In the genomic region with DNA sequence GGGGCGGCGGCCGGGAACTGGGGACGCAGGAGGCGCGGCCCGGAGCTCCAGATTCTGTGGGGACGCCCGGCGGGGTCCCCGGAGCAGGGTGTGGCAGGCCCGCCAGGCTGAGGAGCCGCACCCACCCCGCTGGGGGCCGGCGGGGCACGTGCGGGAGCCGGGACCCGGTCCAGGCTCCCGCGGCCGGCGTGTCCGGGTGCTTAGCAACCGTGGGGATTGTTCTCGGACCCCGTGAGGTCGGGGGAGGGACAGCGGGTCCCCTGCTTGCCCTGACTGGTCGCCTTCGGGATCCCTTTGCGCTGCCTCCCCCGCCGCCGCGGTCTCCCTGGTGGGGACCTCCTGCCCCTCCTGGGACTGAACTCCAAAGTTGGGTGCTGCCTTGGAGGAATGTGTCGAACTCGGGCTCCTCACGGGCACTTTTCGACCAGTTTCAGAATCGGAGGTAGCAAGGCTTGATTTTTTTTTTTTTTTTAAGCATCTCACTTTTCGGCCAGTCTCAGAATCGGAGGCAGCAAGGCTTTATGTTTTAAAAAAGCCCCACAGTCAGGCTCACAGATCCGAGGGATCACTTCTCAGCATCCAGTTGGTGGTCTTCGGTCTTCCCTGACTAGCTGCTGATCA, we compare ENCODE assay signal across 8 cellular contexts. TPM values are rescaled to one million over a fixed set of nuclear protein-coding genes. Genes with fewer than 3 reads are reported as not detected.
DNase-seq lines count a peak whose midpoint lies in the region; ATAC-seq and TF ChIP-seq lines count a peak whose summit lies in the region.

No MANE protein-coding gene starts in this region.

- H3K9me2 ChIP-seq in GM23338 (ENCODE audit: insufficient read depth) = no peaks in the 10 kb centered on the region

- H3K4me2 ChIP-seq in GM23338 = peak overlapping the region; percentile 93

- H3K9me3 ChIP-seq in effector memory CD4-positive, alpha-beta T cell (ENCODE audit: control insufficient read depth, low read length) = no peaks in the 10 kb centered on the region

- ATAC-seq in GM23338 = peak; percentile 37

- peak overlapping the region; percentile 97 for H2AFZ ChIP-seq in GM23338

- H3K27me3 ChIP-seq in GM23338 (ENCODE audit: insufficient read depth) = no peaks in the 10 kb centered on the region
- H3K27me3 ChIP-seq in effector memory CD4-positive, alpha-beta T cell (replicated peaks; ENCODE audit: control insufficient read depth, insufficient read depth, low read length, poor library complexity, severe bottlenecking) = no peaks in the 10 kb centered on the region

- H4K20me1 ChIP-seq in GM23338 (replicated peaks; ENCODE audit: insufficient read depth) = no peaks in the 10 kb centered on the region

- H3K27me3 Mint-ChIP-seq in GM23338 (ENCODE audit: insufficient read depth, low read depth, poor library complexity) = peaks cover 12% of the 10 kb centered on the region

- H3K27ac Mint-ChIP-seq in GM23338 = no peak overlapping the region

- no peaks in the 10 kb centered on the region for H3K36me3 ChIP-seq in GM23338 (ENCODE audit: insufficient read depth)
- peaks cover 4% of the 10 kb centered on the region for H3K36me3 ChIP-seq in effector memory CD4-positive, alpha-beta T cell (ENCODE audit: control insufficient read depth, insufficient read depth, low read length)

- H3F3A ChIP-seq in GM23338 (replicated peaks; ENCODE audit: low read depth) = peaks cover 16% of the 10 kb centered on the region; the same call in 1 of the 2 replicates

- 0 out of 2 replicates have a peak, but pooled peaks cover 6% of the 10 kb centered on the region for H3K79me2 ChIP-seq in GM23338 (replicated peaks; ENCODE audit: insufficient read depth)

- H3K36me3 Mint-ChIP-seq in GM23338 (ENCODE audit: low read depth) = peaks cover 3% of the 10 kb centered on the region; the same call in 1 of the 3 replicates

- DNase-seq in DMS153 treated with DMSO at 0.1 percent for 48 hours (lab: John Stamatoyannopoulos, UW; ENCODE audit: unreplicated experiment) = peak; percentile 5
- DNase-seq in DMS153 (lab: John Stamatoyannopoulos, UW) = no peak
- peak; percentile 67 for DNase-seq in GM23338 (ENCODE audit: low spot score)
- DNase-seq in Kasumi-1 (lab: John Stamatoyannopoulos, UW) = peak; percentile 25 to 48
- DNase-seq in activated CD4-positive, alpha-beta T cell treated with anti-CD3 and anti-CD28 coated beads for 4 hours = peak; percentile 19 to 32
- DNase-seq in effector memory CD4-positive, alpha-beta T cell = peak in 2 of 3 donors; percentile 4 to 27
- peak; percentile 65 for DNase-seq in medulla oblongata (ENCODE audit: extremely low spot score)
- peak; percentile 3 to 5 for DNase-seq in stimulated activated CD8-positive, alpha-beta memory T cell treated with anti-CD3 and anti-CD28 coated beads, Interleukin-7, amount 100 ng/mL, for 1 hour (ENCODE audit: low read depth in 2 of 2)

- H3K4me3 Mint-ChIP-seq in GM23338 = peak overlapping the region; percentile 83

- peak overlapping the region; percentile 86 for H3K27ac ChIP-seq in GM23338 (ENCODE audit: low read depth)
- H3K27ac ChIP-seq in effector memory CD4-positive, alpha-beta T cell (ENCODE audit: insufficient read depth, low read length, poor library complexity, severe bottlenecking) = peak overlapping the region; percentile 81

- H3K4me3 ChIP-seq in GM23338 = peak overlapping the region; percentile 94
- H3K4me3 ChIP-seq in effector memory CD4-positive, alpha-beta T cell (ENCODE audit: insufficient read depth, low read depth, low read length, poor library complexity, severe bottlenecking) = peak overlapping the region; percentile 72

- no peaks in the 10 kb centered on the region for H3K9me3 Mint-ChIP-seq in GM23338

- peaks cover 10% of the 10 kb centered on the region for H3K4me1 Mint-ChIP-seq in GM23338

- H3K4me1 ChIP-seq in GM23338 (ENCODE audit: insufficient read depth) = peaks cover 17% of the 10 kb centered on the region; the same call in 1 of the 2 replicates
- peaks cover 17% of the 10 kb centered on the region for H3K4me1 ChIP-seq in effector memory CD4-positive, alpha-beta T cell (ENCODE audit: control insufficient read depth, insufficient read depth, low read length, poor library complexity, severe bottlenecking)

- no peak for TF ChIP-seq CTCF in GM23338 (conservative IDR thresholded peaks at IDR 0.05; ENCODE audit: low read depth in 2 of 2)

TF ChIP-seq in GM23338, 12 proteins besides CTCF, POLR2A, EP300 and RAD21 (continues in another document):
- TF ChIP-seq, protein P1, sequence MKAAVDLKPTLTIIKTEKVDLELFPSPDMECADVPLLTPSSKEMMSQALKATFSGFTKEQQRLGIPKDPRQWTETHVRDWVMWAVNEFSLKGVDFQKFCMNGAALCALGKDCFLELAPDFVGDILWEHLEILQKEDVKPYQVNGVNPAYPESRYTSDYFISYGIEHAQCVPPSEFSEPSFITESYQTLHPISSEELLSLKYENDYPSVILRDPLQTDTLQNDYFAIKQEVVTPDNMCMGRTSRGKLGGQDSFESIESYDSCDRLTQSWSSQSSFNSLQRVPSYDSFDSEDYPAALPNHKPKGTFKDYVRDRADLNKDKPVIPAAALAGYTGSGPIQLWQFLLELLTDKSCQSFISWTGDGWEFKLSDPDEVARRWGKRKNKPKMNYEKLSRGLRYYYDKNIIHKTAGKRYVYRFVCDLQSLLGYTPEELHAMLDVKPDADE (IDR thresholded peaks at IDR 0.05) = no peak
- TF ChIP-seq STAT1 (IDR thresholded peaks at IDR 0.05; ENCODE audit: unreplicated experiment) (no peak), CREB1 (CRISPR knock-in tag; IDR thresholded peaks at IDR 0.05; ENCODE audit: low read depth) (no peak), JUNB (IDR thresholded peaks at IDR 0.05; ENCODE audit: unreplicated experiment) (no peak), POLR2AphosphoS5 (IDR thresholded peaks at IDR 0.05; ENCODE audit: low read depth) (no peak), ZNF331 (CRISPR knock-in tag; IDR thresholded peaks at IDR 0.05; ENCODE audit: low read depth) (no peak), EZH2phosphoT487 (IDR thresholded peaks at IDR 0.05; ENCODE audit: unreplicated experiment) (no peak), NANOG (IDR thresholded peaks at IDR 0.05; ENCODE audit: borderline replicate concordance) (no peak)
- TF ChIP-seq, protein P2, sequence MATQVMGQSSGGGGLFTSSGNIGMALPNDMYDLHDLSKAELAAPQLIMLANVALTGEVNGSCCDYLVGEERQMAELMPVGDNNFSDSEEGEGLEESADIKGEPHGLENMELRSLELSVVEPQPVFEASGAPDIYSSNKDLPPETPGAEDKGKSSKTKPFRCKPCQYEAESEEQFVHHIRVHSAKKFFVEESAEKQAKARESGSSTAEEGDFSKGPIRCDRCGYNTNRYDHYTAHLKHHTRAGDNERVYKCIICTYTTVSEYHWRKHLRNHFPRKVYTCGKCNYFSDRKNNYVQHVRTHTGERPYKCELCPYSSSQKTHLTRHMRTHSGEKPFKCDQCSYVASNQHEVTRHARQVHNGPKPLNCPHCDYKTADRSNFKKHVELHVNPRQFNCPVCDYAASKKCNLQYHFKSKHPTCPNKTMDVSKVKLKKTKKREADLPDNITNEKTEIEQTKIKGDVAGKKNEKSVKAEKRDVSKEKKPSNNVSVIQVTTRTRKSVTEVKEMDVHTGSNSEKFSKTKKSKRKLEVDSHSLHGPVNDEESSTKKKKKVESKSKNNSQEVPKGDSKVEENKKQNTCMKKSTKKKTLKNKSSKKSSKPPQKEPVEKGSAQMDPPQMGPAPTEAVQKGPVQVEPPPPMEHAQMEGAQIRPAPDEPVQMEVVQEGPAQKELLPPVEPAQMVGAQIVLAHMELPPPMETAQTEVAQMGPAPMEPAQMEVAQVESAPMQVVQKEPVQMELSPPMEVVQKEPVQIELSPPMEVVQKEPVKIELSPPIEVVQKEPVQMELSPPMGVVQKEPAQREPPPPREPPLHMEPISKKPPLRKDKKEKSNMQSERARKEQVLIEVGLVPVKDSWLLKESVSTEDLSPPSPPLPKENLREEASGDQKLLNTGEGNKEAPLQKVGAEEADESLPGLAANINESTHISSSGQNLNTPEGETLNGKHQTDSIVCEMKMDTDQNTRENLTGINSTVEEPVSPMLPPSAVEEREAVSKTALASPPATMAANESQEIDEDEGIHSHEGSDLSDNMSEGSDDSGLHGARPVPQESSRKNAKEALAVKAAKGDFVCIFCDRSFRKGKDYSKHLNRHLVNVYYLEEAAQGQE (IDR thresholded peaks at IDR 0.05; ENCODE audit: unreplicated experiment) = no peak

RNA-seq across cellular contexts. Expression of a gene that starts 0.5 kb away (rescaled TPM):
- total RNA-seq in GM23338 (2014; rRNA removed; shearing (Covaris generic)) = 12.5 and 22.6 TPM in 2 replicates
- 12.7 and 13.8 TPM in 2 replicates for polyA plus RNA-seq in GM23338 (2016; fragmentation: Nextera tagmentation; extraction: Ambion mirVana)

RNA-seq across cellular contexts. Expression of a gene that starts 46.7 kb away (rescaled TPM):
- total RNA-seq in GM23338 (2014; rRNA removed; shearing (Covaris generic)) = 9.0 and 13.7 TPM in 2 replicates
- 5.1 and 6.1 TPM in 2 replicates for polyA plus RNA-seq in GM23338 (2016; fragmentation: Nextera tagmentation; extraction: Ambion mirVana)

RNA-seq across cellular contexts. Expression of a gene that starts 54.3 kb away (rescaled TPM):
- total RNA-seq in GM23338 (2014; rRNA removed; shearing (Covaris generic)) = 6.3 and 9.4 TPM in 2 replicates
- 15.6 and 16.0 TPM in 2 replicates for polyA plus RNA-seq in GM23338 (2016; fragmentation: Nextera tagmentation; extraction: Ambion mirVana)
